Comparison of ENCODE assay signal across 1 cellular context in genomic region chr14:70886421-70887206, GRCh38.
A peak's percentile ranks its signal among the peaks of the same experiment; 100 is the strongest.
TF ChIP-seq lines count a peak whose summit lies in the region.

No MANE protein-coding gene starts in this region.

TF ChIP-seq in K562, 482 proteins besides CTCF, POLR2A, EP300 and RAD21 (continued from another document and continues in another):
- no peak for TF ChIP-seq HINFP (tag; conservative IDR thresholded peaks at IDR 0.05; ENCODE audit: low read depth)
- TF ChIP-seq ZNF253 (CRISPR knock-in tag; conservative IDR thresholded peaks at IDR 0.05), result no peak
- no peak for TF ChIP-seq HNRNPK (IDR thresholded peaks at IDR 0.05; ENCODE audit: low read depth, low read length, poor library complexity, severe bottlenecking)
- peak; percentile 84 for TF ChIP-seq CBFA2T2 (conservative IDR thresholded peaks at IDR 0.05)
- no peak for TF ChIP-seq ZBTB2 (IDR thresholded peaks at IDR 0.05)
- TF ChIP-seq HMGN3 (IDR thresholded peaks at IDR 0.05; ENCODE audit: borderline replicate concordance, extremely low read depth, insufficient read length, low read depth, low read length), result no peak
- no peak for TF ChIP-seq THRAP3 (IDR thresholded peaks at IDR 0.05; ENCODE audit: borderline replicate concordance)
- TF ChIP-seq TOE1 (IDR thresholded peaks at IDR 0.05; ENCODE audit: borderline replicate concordance), result no peak
- no peak for TF ChIP-seq TOE1 (CRISPR knock-in tag; IDR thresholded peaks at IDR 0.05; ENCODE audit: borderline replicate concordance, low read depth)
- no peak for TF ChIP-seq ZNF263 (CRISPR knock-in tag; IDR thresholded peaks at IDR 0.05; ENCODE audit: borderline replicate concordance)
- peak; percentile 71; the same call in 1 of the 2 replicates for TF ChIP-seq BCL6 (CRISPR knock-in tag; IDR thresholded peaks at IDR 0.05)
- TF ChIP-seq ZNF282 (CRISPR knock-in tag; IDR thresholded peaks at IDR 0.05), result no peak
- TF ChIP-seq ZNF766 (CRISPR knock-in tag; conservative IDR thresholded peaks at IDR 0.05), result peak; percentile 87
- no peak for TF ChIP-seq ZFPM2 (CRISPR knock-in tag; IDR thresholded peaks at IDR 0.05)
- TF ChIP-seq TCFL5 (CRISPR knock-in tag; conservative IDR thresholded peaks at IDR 0.05), result 0 out of 2 replicates have a peak, but pooled peaks have one; percentile 22
- peak; percentile 80 for TF ChIP-seq SOX6 (IDR thresholded peaks at IDR 0.05)
- TF ChIP-seq TSC22D4 (tag; IDR thresholded peaks at IDR 0.05), result no peak
- no peak for TF ChIP-seq NR3C1 (CRISPR knock-in tag; IDR thresholded peaks at IDR 0.05)
- no peak for TF ChIP-seq ZBTB12 (CRISPR knock-in tag; IDR thresholded peaks at IDR 0.05)
- peak in 1 of 2 experiments; percentile 95; a peak in 2 of 4 replicates for TF ChIP-seq RCOR1 (IDR thresholded peaks at IDR 0.05; ENCODE audit: borderline replicate concordance in 1 of 2, low read depth in 2 of 2, low read length in 2 of 2)
- no peak for TF ChIP-seq SRSF1 (IDR thresholded peaks at IDR 0.05; ENCODE audit: low read depth, low read length)
- no peak for TF ChIP-seq ZNF79 (CRISPR knock-in tag; IDR thresholded peaks at IDR 0.05; ENCODE audit: low read depth)
- no peak for TF ChIP-seq STAT6 (CRISPR knock-in tag; IDR thresholded peaks at IDR 0.05)
- peak; percentile 71; the same call in 1 of the 2 replicates for TF ChIP-seq FOXM1 (IDR thresholded peaks at IDR 0.05; ENCODE audit: low read depth)
- TF ChIP-seq FOXM1 (CRISPR knock-in tag; IDR thresholded peaks at IDR 0.05; ENCODE audit: low read depth), result no peak
- no peak for TF ChIP-seq CHD7 (IDR thresholded peaks at IDR 0.05; ENCODE audit: low read depth, low read length)
- peak; percentile 67 for TF ChIP-seq STAT5A (IDR thresholded peaks at IDR 0.05; ENCODE audit: borderline replicate concordance, low read length)
- no peak for TF ChIP-seq DACH1 (IDR thresholded peaks at IDR 0.05; ENCODE audit: partially characterized antibody)
- peak; percentile 83 for TF ChIP-seq ZNF589 (CRISPR knock-in tag; IDR thresholded peaks at IDR 0.05; ENCODE audit: low read depth)
- TF ChIP-seq SLC30A9 (CRISPR knock-in tag; IDR thresholded peaks at IDR 0.05), result no peak
- TF ChIP-seq ZKSCAN3 (CRISPR knock-in tag; IDR thresholded peaks at IDR 0.05), result no peak
- no peak for TF ChIP-seq MTA3 (IDR thresholded peaks at IDR 0.05; ENCODE audit: borderline replicate concordance)
- TF ChIP-seq POLR2AphosphoS5 (IDR thresholded peaks at IDR 0.05; ENCODE audit: control insufficient read depth, insufficient read depth, low read depth, low read length), result no peak
- no peak for TF ChIP-seq ZNF212 (CRISPR knock-in tag; IDR thresholded peaks at IDR 0.05)
- no peak for TF ChIP-seq SMARCC2 (IDR thresholded peaks at IDR 0.05; ENCODE audit: low read depth)
- no peak for TF ChIP-seq THRB (CRISPR knock-in tag; conservative IDR thresholded peaks at IDR 0.05)
- no peak; a peak in 1 of 4 replicates for TF ChIP-seq TBL1XR1 (IDR thresholded peaks at IDR 0.05; ENCODE audit: low read length in 2 of 2)
- no peak for TF ChIP-seq PKNOX1 (IDR thresholded peaks at IDR 0.05)
- TF ChIP-seq BRF2 (IDR thresholded peaks at IDR 0.05; ENCODE audit: borderline replicate concordance, insufficient read depth, insufficient read length), result no peak
- no peak for TF ChIP-seq RBM34 (IDR thresholded peaks at IDR 0.05; ENCODE audit: borderline replicate concordance, insufficient read depth, low read length)
- no peak for TF ChIP-seq BCOR (IDR thresholded peaks at IDR 0.05)
- TF ChIP-seq RBM25 (IDR thresholded peaks at IDR 0.05; ENCODE audit: low read depth, low read length, severe bottlenecking), result no peak
- peak; percentile 54 for TF ChIP-seq NFIC (IDR thresholded peaks at IDR 0.05)
- no peak for TF ChIP-seq ZNF696 (CRISPR knock-in tag; conservative IDR thresholded peaks at IDR 0.05)
